8 cellular contexts compared by ENCODE assay signal in genomic region chr19:16435238-16435911, GRCh38.
DNase-seq lines count a peak whose midpoint lies in the region; ATAC-seq and TF ChIP-seq lines count a peak whose summit lies in the region.

No MANE protein-coding gene starts in this region.

- peaks cover 3% of the 10 kb centered on the region; the same call in 1 of the 2 replicates for H3K79me2 ChIP-seq in SU-DHL-6 (ENCODE audit: insufficient read depth, low read length)

- POLR2A ChIA-PET in HEK293T (lab: Yijun Ruan, JAX): no interaction called here

- CTCF ChIA-PET in HEK293T (lab: Yijun Ruan, JAX): no interaction called here

- H3K9me2 ChIP-seq in SU-DHL-6 (replicated peaks; ENCODE audit: insufficient read depth, low read length): no peaks in the 10 kb centered on the region

- no peak for ATAC-seq in HG03442 (IDR thresholded peaks at IDR 0.05; ENCODE audit: unreplicated experiment)

- peaks cover 28% of the 10 kb centered on the region for H3F3A ChIP-seq in SU-DHL-6 (ENCODE audit: insufficient read depth)

- H2AFZ ChIP-seq in SU-DHL-6 (ENCODE audit: low read depth, low read length, severe bottlenecking): no peak overlapping the region

- TF ChIP-seq CTCF in SU-DHL-6 (IDR thresholded peaks at IDR 0.05; ENCODE audit: insufficient read depth, low read length, poor library complexity, severe bottlenecking): no peak

- H3K4me2 ChIP-seq in BLaER1 treated with 17β-estradiol and CSF1 and Interleukin-3, amounts not matched to agents 10 nM and 100 nM: peak overlapping the region; percentile 59 to 92 (median 76)
- no peak overlapping the region for H3K4me2 ChIP-seq in SU-DHL-6 (ENCODE audit: low read depth, low read length, poor library complexity, severe bottlenecking)

- H3K36me3 ChIP-seq in BLaER1 treated with 17β-estradiol and CSF1 and Interleukin-3, amounts not matched to agents 10 nM and 100 nM: peaks cover 62 to 99% (median 88%) of the 10 kb centered on the region in 11 experiments
- peaks cover 19% of the 10 kb centered on the region for H3K36me3 ChIP-seq in SU-DHL-6 (ENCODE audit: low read length)

- peak overlapping the region; percentile 16 to 80 (median 50); a peak in 20 of 22 replicates for H3K27ac ChIP-seq in BLaER1 treated with 17β-estradiol and CSF1 and Interleukin-3, amounts not matched to agents 10 nM and 100 nM
- peak overlapping the region; percentile 74 for H3K27ac ChIP-seq in SU-DHL-6 (ENCODE audit: low read depth, low read length)

- no peak overlapping the region for H3K4me3 ChIP-seq in BLaER1 treated with 17β-estradiol and CSF1 and Interleukin-3, amounts not matched to agents 10 nM and 100 nM
- H3K4me3 ChIP-seq in SU-DHL-6 (ENCODE audit: insufficient read depth, low read length, poor library complexity, severe bottlenecking): no peak overlapping the region

- intact Hi-C loops in head of caudate nucleus (cut with DNase I) (no loop called here), posterior cingulate gyrus (cut with DNase I) (no loop called here)

- H3K9me3 ChIP-seq in BLaER1 treated with 17β-estradiol and CSF1 and Interleukin-3, amounts not matched to agents 10 nM and 100 nM (replicated peaks in 1 of 11): no peaks in the 10 kb centered on the region
- no peaks in the 10 kb centered on the region for H3K9me3 ChIP-seq in SU-DHL-6 (ENCODE audit: insufficient read depth, low read length)

- peak overlapping the region in 10 of 11 experiments; percentile 31 to 66 (median 49); a peak in 15 of 22 replicates for H3K9ac ChIP-seq in BLaER1 treated with 17β-estradiol and CSF1 and Interleukin-3, amounts not matched to agents 10 nM and 100 nM
- H3K9ac ChIP-seq in SU-DHL-6 (ENCODE audit: low read length): no peak overlapping the region

- H3K27me3 ChIP-seq in BLaER1 treated with 17β-estradiol and CSF1 and Interleukin-3, amounts not matched to agents 10 nM and 100 nM: no peaks in the 10 kb centered on the region
- no peaks in the 10 kb centered on the region for H3K27me3 ChIP-seq in SU-DHL-6 (ENCODE audit: low read length)

- DNase-seq in head of caudate nucleus (peak in 30 of 42 donors; percentile 13 to 73 (median 45)), posterior cingulate gyrus (peak in 7 of 10 donors; percentile 23 to 89 (median 55)), NCI-H69 (lab: John Stamatoyannopoulos, UW) (no peak), HEK293T (ENCODE audit: extremely low spot score) (no peak), NCI-H345 (lab: John Stamatoyannopoulos, UW) (no peak)

- peaks cover 44 to 65% (median 54%) of the 10 kb centered on the region in 10 experiments for H3K4me1 ChIP-seq in BLaER1 treated with 17β-estradiol and CSF1 and Interleukin-3, amounts not matched to agents 10 nM and 100 nM

- H4K20me1 ChIP-seq in BLaER1 treated with 17β-estradiol and CSF1 and Interleukin-3, amounts not matched to agents 10 nM and 100 nM: peaks cover 0 to 22% (median 0%) of the 10 kb centered on the region in 11 experiments; a peak in 3 of 22 replicates
- H4K20me1 ChIP-seq in SU-DHL-6 (ENCODE audit: low read depth, low read length): no peaks in the 10 kb centered on the region

TF ChIP-seq in HEK293T, 16 proteins besides CTCF, POLR2A, EP300 and RAD21:
- TF ChIP-seq FOXA1 (IDR thresholded peaks at IDR 0.05) (no peak), LEF1 (IDR thresholded peaks at IDR 0.05; ENCODE audit: borderline replicate concordance) (no peak), BHLHE40 (IDR thresholded peaks at IDR 0.05; ENCODE audit: borderline replicate concordance) (no peak), ARNT (IDR thresholded peaks at IDR 0.05) (no peak), NFRKB (IDR thresholded peaks at IDR 0.05) (no peak), FOXK2 (IDR thresholded peaks at IDR 0.05) (no peak), FOXM1 (IDR thresholded peaks at IDR 0.05; ENCODE audit: borderline replicate concordance) (no peak), SUZ12 (IDR thresholded peaks at IDR 0.05) (no peak), SP1 (IDR thresholded peaks at IDR 0.05) (no peak), L3MBTL2 (conservative IDR thresholded peaks at IDR 0.05) (no peak), HDGF (IDR thresholded peaks at IDR 0.05; ENCODE audit: borderline replicate concordance) (no peak), TARDBP (IDR thresholded peaks at IDR 0.05) (no peak), PKNOX1 (IDR thresholded peaks at IDR 0.05) (no peak)

Comparison
In these comparisons a context has a peak if more than half of its experiments do, and no peak if none do; other contexts are left out.
1. DNase-seq: peak in head of caudate nucleus (30 of 42) and posterior cingulate gyrus (7 of 10); none in NCI-H69 (single experiment), HEK293T (single experiment) and NCI-H345 (single experiment).